In genomic region chr14:84468153-84468552, GRCh38 we compare ENCODE assay signal across 17 cellular contexts.
DNase-seq lines count a peak whose midpoint lies in the region; ATAC-seq and TF ChIP-seq lines count a peak whose summit lies in the region.
"Had no signal": no experiment of that assay in that cellular context is flagged by ENCODE, and none has a peak within 500 bp of the region (broad histone marks: within the 10 kb centered on the region; RNA-seq: fewer than 3 reads in every experiment).

No MANE protein-coding gene starts in this region.

- ATAC-seq in HG03439 (IDR thresholded peaks at IDR 0.05; ENCODE audit: unreplicated experiment) (no peak), HG03196 (IDR thresholded peaks at IDR 0.05; ENCODE audit: unreplicated experiment) (no peak)

- peaks cover 29% of the 10 kb centered on the region for H3K4me1 Mint-ChIP-seq in HFFc6 (ENCODE audit: low read depth)
- no peaks in the 10 kb centered on the region for H3K4me1 Mint-ChIP-seq in activated CD4-positive, alpha-beta memory T cell treated with anti-CD3 and anti-CD28 coated beads, Interleukin-2, amount 10 ng/mL, durations not matched to agents 7 days and 5 days
- H3K4me1 Mint-ChIP-seq: B cell had no signal

- H3K4me3 Mint-ChIP-seq in HFFc6 = no peak overlapping the region
- no peak overlapping the region for H3K4me3 Mint-ChIP-seq in activated CD4-positive, alpha-beta memory T cell treated with anti-CD3 and anti-CD28 coated beads, Interleukin-2, amount 10 ng/mL, durations not matched to agents 7 days and 5 days
- H3K4me3 Mint-ChIP-seq: B cell; CD4-positive, alpha-beta T cell had no signal

- H3K9me3 Mint-ChIP-seq in HFFc6 = no peaks in the 10 kb centered on the region
- peaks cover 13% of the 10 kb centered on the region for H3K9me3 Mint-ChIP-seq in activated CD4-positive, alpha-beta memory T cell treated with anti-CD3 and anti-CD28 coated beads, Interleukin-2, amount 10 ng/mL, durations not matched to agents 7 days and 5 days

- no peaks in the 10 kb centered on the region for H3K36me3 Mint-ChIP-seq in HFFc6 (ENCODE audit: low read depth)
- H3K36me3 Mint-ChIP-seq in activated CD4-positive, alpha-beta memory T cell treated with anti-CD3 and anti-CD28 coated beads, Interleukin-2, amount 10 ng/mL, durations not matched to agents 7 days and 5 days (ENCODE audit: low read depth) = no peaks in the 10 kb centered on the region

- POLR2A ChIA-PET in activated CD4-positive, alpha-beta memory T cell treated with anti-CD3 and anti-CD28 coated beads, Interleukin-2, amount 10 ng/mL, durations not matched to agents 7 days and 5 days (lab: Charles Lee) = no interaction called here

- no peak overlapping the region for H3K4me3 ChIP-seq in foreskin fibroblast (ENCODE audit: low read depth in 1 of 2, low read length in 2 of 2)
- H3K4me3 ChIP-seq: SJSA1 had no signal

- CTCF ChIA-PET in activated CD4-positive, alpha-beta memory T cell treated with anti-CD3 and anti-CD28 coated beads, Interleukin-2, amount 10 ng/mL, durations not matched to agents 7 days and 5 days (lab: Charles Lee) = no interaction called here

- H3K27ac Mint-ChIP-seq in HFFc6 = peak overlapping the region; percentile 43; the same call in 1 of the 2 replicates
- H3K27ac Mint-ChIP-seq in activated CD4-positive, alpha-beta memory T cell treated with anti-CD3 and anti-CD28 coated beads, Interleukin-2, amount 10 ng/mL, durations not matched to agents 7 days and 5 days = no peak overlapping the region
- H3K27ac Mint-ChIP-seq: B cell; CD4-positive, alpha-beta T cell had no signal

- DNase-seq in HFFc6 (peak; percentile 90), SK-N-DZ (ENCODE audit: low spot score) (peak; percentile 61), foreskin fibroblast (peak; percentile 34 to 38), globus pallidus (ENCODE audit: low spot score) (no peak)
- DNase-seq in activated CD4-positive, alpha-beta memory T cell treated with anti-CD3 and anti-CD28 coated beads, Interleukin-2, amount 10 ng/mL, durations not matched to agents 7 days and 5 days = no peak
- DNase-seq: CD4-positive, alpha-beta T cell; DMS53; HCEC 1CT; MV-4-11; NCI-H1417; NCI-H1930; NCI-H446 treated with DMSO at 0.1 percent for 48 hours; OCI-M1 had no signal

- H3K27me3 Mint-ChIP-seq in HFFc6 (ENCODE audit: insufficient read depth) = no peaks in the 10 kb centered on the region; the same call in 1 of the 2 replicates
- no peaks in the 10 kb centered on the region for H3K27me3 Mint-ChIP-seq in activated CD4-positive, alpha-beta memory T cell treated with anti-CD3 and anti-CD28 coated beads, Interleukin-2, amount 10 ng/mL, durations not matched to agents 7 days and 5 days
- H3K27me3 Mint-ChIP-seq: B cell; CD4-positive, alpha-beta T cell had no signal

- no peak for TF ChIP-seq CTCF in HFFc6 (IDR thresholded peaks at IDR 0.05)
- no peak for TF ChIP-seq CTCF in foreskin fibroblast (IDR thresholded peaks at IDR 0.05; ENCODE audit: low read depth, low read length)

Comparison
In these comparisons a context has a peak if more than half of its experiments do, and no peak if none do; other contexts are left out.
1. DNase-seq: peak in HFFc6 (single experiment), SK-N-DZ (single experiment) and foreskin fibroblast (2 of 2); none in activated CD4-positive, alpha-beta memory T cell treated with anti-CD3 and anti-CD28 coated beads, Interleukin-2, amount 10 ng/mL, durations not matched to agents 7 days and 5 days (single experiment) and globus pallidus (single experiment).